In genomic region chr1:115873184-115873583, GRCh38 we compare ENCODE assay signal across 33 cellular contexts. TPM values are rescaled to one million over a fixed set of nuclear protein-coding genes. Genes with fewer than 3 reads are reported as not detected.
"Had no signal": no experiment of that assay in that cellular context is flagged by ENCODE, and none has a peak within 500 bp of the region (broad histone marks: within the 10 kb centered on the region; RNA-seq: fewer than 3 reads in every experiment).

No MANE protein-coding gene starts in this region.

- DNase-seq: activated CD4-positive, alpha-beta T cell treated with anti-CD3 and anti-CD28 coated beads, Interleukin-2, amount 10 ng/mL, durations not matched to agents 24 days and 14 days; activated CD4-positive, alpha-beta T cell treated with anti-CD3 and anti-CD28 coated beads, Interleukin-2, amount 50 U/mL, for 48 hours; activated CD4-positive, CD25-positive, alpha-beta regulatory T cell; activated CD8-positive, alpha-beta T cell treated with anti-CD3 and anti-CD28 coated beads, Interleukin-2, amount 10 ng/mL, durations not matched to agents 7 days and 5 days; activated gamma-delta T cell; activated naive CD4-positive, alpha-beta T cell treated with Interleukin-2 at 50 U/mL for 16 hours; activated T-cell treated with anti-CD3 and anti-CD28 coated beads, Interleukin-2, amount 50 U/mL, for 24 hours; adrenal gland; body of pancreas; NCI-H1105 treated with DMSO at 0.1 percent for 48 hours; NCI-H1436; NCI-H1694; NCI-H1930; NCI-H2081 treated with DMSO at 0.1 percent for 48 hours; NCI-H226; NCI-H446 treated with DMSO at 0.1 percent for 48 hours; NCI-H524; NK-92 treated with Interleukin-12 subunit alpha and Interleukin-12 subunit beta, amount 100 ng/mL, for 24 hours; PC-3; Peyer's patch; RPMI8226; SHP77 treated with DMSO at 0.1 percent for 48 hours; SK-N-SH; SW 1271; T-helper 1 cell; T-helper 2 cell; T-helper 9 cell; WERI-Rb-1 had no signal

- H3K27ac Mint-ChIP-seq: activated CD4-positive, alpha-beta T cell treated with anti-CD3 and anti-CD28 coated beads, Interleukin-2, amount 10 ng/mL, durations not matched to agents 24 days and 14 days; activated CD8-positive, alpha-beta T cell treated with anti-CD3 and anti-CD28 coated beads, Interleukin-2, amount 10 ng/mL, durations not matched to agents 7 days and 5 days; activated naive CD4-positive, alpha-beta T cell treated with anti-CD3 and anti-CD28 coated beads, Interleukin-2, amount 50 U/mL, for 72 hours; activated T-cell treated with anti-CD3 and anti-CD28 coated beads, Interleukin-2, amount 50 U/mL, for 24 hours; activated T-helper 2 cell treated with anti-CD3 and anti-CD28 coated beads, Interferon-gamma antibody, Interleukin-2, Interleukin-4, amounts not matched to agents 10 μg/mL and 5 μg/mL and 100 μg/mL, durations not matched to agents 14 hours and 24 hours and 36 hours had no signal

- H3K4me3 Mint-ChIP-seq: activated CD4-positive, alpha-beta T cell treated with anti-CD3 and anti-CD28 coated beads, Interleukin-2, amount 10 ng/mL, durations not matched to agents 24 days and 14 days; activated CD8-positive, alpha-beta T cell treated with anti-CD3 and anti-CD28 coated beads, Interleukin-2, amount 10 ng/mL, durations not matched to agents 7 days and 5 days; activated T-cell treated with anti-CD3 and anti-CD28 coated beads, Interleukin-2, amount 50 U/mL, for 24 hours had no signal

- H3K36me3 Mint-ChIP-seq: activated naive CD4-positive, alpha-beta T cell treated with anti-CD3 and anti-CD28 coated beads, Interleukin-2, amount 50 U/mL, for 72 hours had no signal

- H3K4me3 ChIP-seq: adrenal gland, body of pancreas, breast epithelium, Peyer's patch, SJSA1 had no signal

- H3K9me3 Mint-ChIP-seq: activated CD4-positive, alpha-beta T cell treated with anti-CD3 and anti-CD28 coated beads, Interleukin-2, amount 10 ng/mL, durations not matched to agents 24 days and 14 days; activated naive CD4-positive, alpha-beta T cell treated with anti-CD3 and anti-CD28 coated beads, Interleukin-2, amount 50 U/mL, for 72 hours; activated T-cell treated with anti-CD3 and anti-CD28 coated beads, Interleukin-2, amount 50 U/mL, for 24 hours; activated T-helper 2 cell treated with anti-CD3 and anti-CD28 coated beads, Interferon-gamma antibody, Interleukin-2, Interleukin-4, amounts not matched to agents 10 μg/mL and 5 μg/mL and 100 μg/mL, durations not matched to agents 14 hours and 24 hours and 36 hours had no signal

RNA-seq across cellular contexts. Expression of gene NHLH2, which starts 32.3 kb away (rescaled TPM):
- total RNA-seq: activated CD4-positive, alpha-beta T cell treated with anti-CD3 and anti-CD28 coated beads, Interleukin-2, amount 10 ng/mL, durations not matched to agents 24 days and 14 days; activated CD8-positive, alpha-beta T cell treated with anti-CD3 and anti-CD28 coated beads, Interleukin-2, amount 10 ng/mL, durations not matched to agents 7 days and 5 days; activated naive CD4-positive, alpha-beta T cell treated with anti-CD3 and anti-CD28 coated beads, Interleukin-2, amount 50 U/mL, for 72 hours; activated T-helper 2 cell treated with anti-CD3 and anti-CD28 coated beads, Interferon-gamma antibody, Interleukin-2, Interleukin-4, amounts not matched to agents 10 μg/mL and 5 μg/mL and 100 μg/mL, durations not matched to agents 14 hours and 24 hours and 36 hours; adrenal gland; body of pancreas; breast epithelium; M059J; PC-3; Peyer's patch had no signal
